8 cellular contexts compared by ENCODE assay signal in genomic region chr15:99371180-99372103, GRCh38.
DNase-seq lines count a peak whose midpoint lies in the region; ATAC-seq and TF ChIP-seq lines count a peak whose summit lies in the region.

No MANE protein-coding gene starts in this region.

- H3K4me3 ChIP-seq in GM12865 (ENCODE audit: low read depth, low read length) (no peak overlapping the region), fibroblast of lung (replicated peaks in 1 of 4; ENCODE audit: control extremely low read depth in 1 of 4, insufficient read depth in 1 of 4, low read depth in 3 of 4, low read length in 4 of 4) (no peak overlapping the region), esophagus squamous epithelium (no peak overlapping the region)

- peak; percentile 68 for ATAC-seq in GM21360 (IDR thresholded peaks at IDR 0.05; ENCODE audit: unreplicated experiment)
- ATAC-seq in HG03460 (IDR thresholded peaks at IDR 0.05; ENCODE audit: unreplicated experiment) = peak; percentile 91

- no peaks in the 10 kb centered on the region for H4K20me1 ChIP-seq in fibroblast of lung (ENCODE audit: control insufficient read depth, extremely low read depth, insufficient read depth, low read length)

- intact Hi-C loops in esophagus squamous epithelium (cut with DNase I) = no loop called here

- no peak overlapping the region for H3K27ac ChIP-seq in fibroblast of lung (ENCODE audit: insufficient read depth, low read length)
- peak overlapping the region in 1 of 4 donors; percentile 32 for H3K27ac ChIP-seq in esophagus squamous epithelium

- no peaks in the 10 kb centered on the region for H3K9me3 ChIP-seq in fibroblast of lung (ENCODE audit: control insufficient read depth, insufficient read depth, low read depth, low read length)
- H3K9me3 ChIP-seq in esophagus squamous epithelium = peaks cover 0 to 10% (median 0%) of the 10 kb centered on the region in 3 donors

- DNase-seq in GM12865 (ENCODE audit: low read depth) (peak; percentile 76), fibroblast of lung (ENCODE audit: low read depth in 2 of 2) (peak; percentile 30 to 36), esophagus squamous epithelium (lab: John Stamatoyannopoulos, UW) (no peak), amniotic stem cell (lab: John Stamatoyannopoulos, UW) (no peak), pons (ENCODE audit: low spot score) (no peak)
- DNase-seq in effector CD8-positive, alpha-beta T cell (lab: John Stamatoyannopoulos, UW) = no peak

- H2AFZ ChIP-seq in fibroblast of lung (ENCODE audit: low read length) = no peak overlapping the region

- H3K4me1 ChIP-seq in fibroblast of lung (ENCODE audit: control insufficient read depth, extremely low read depth, insufficient read depth, low read length) (no peaks in the 10 kb centered on the region), esophagus squamous epithelium (peaks cover 0 to 8% (median 0%) of the 10 kb centered on the region in 3 donors)

- H3K36me3 ChIP-seq in fibroblast of lung (ENCODE audit: control insufficient read depth, insufficient read depth, low read length) = no peaks in the 10 kb centered on the region
- peaks cover 0 to 30% (median 0%) of the 10 kb centered on the region in 3 donors for H3K36me3 ChIP-seq in esophagus squamous epithelium

- H3K9ac ChIP-seq in fibroblast of lung (ENCODE audit: insufficient read depth, low read length) = no peak overlapping the region

- H3K4me2 ChIP-seq in fibroblast of lung (ENCODE audit: extremely low read depth, insufficient read depth, low read length) = no peak overlapping the region

- TF ChIP-seq CTCF in GM12865 (IDR thresholded peaks at IDR 0.05; ENCODE audit: insufficient read depth, low read depth, low read length, missing control alignments) = peak; percentile 16
- TF ChIP-seq CTCF in fibroblast of lung (conservative IDR thresholded peaks at IDR 0.05 in 1 of 2, IDR thresholded peaks at IDR 0.05 in 1 of 2; ENCODE audit: low read depth in 1 of 2, low read length in 2 of 2) = no peak
- peak in 1 of 6 experiments; percentile 42 for TF ChIP-seq CTCF in esophagus squamous epithelium (IDR thresholded peaks at IDR 0.05)

- H3K27me3 ChIP-seq in fibroblast of lung (ENCODE audit: control insufficient read depth, insufficient read depth, low read length) (no peaks in the 10 kb centered on the region), esophagus squamous epithelium (no peaks in the 10 kb centered on the region)

- WGBS in esophagus squamous epithelium, 2 donors = 57 to 58% methylated on average over 4 of the region's 4 CpGs

- H3K79me2 ChIP-seq in fibroblast of lung (ENCODE audit: control insufficient read depth, insufficient read depth, low read length) = no peaks in the 10 kb centered on the region

- TF ChIP-seq POLR2A in esophagus squamous epithelium (IDR thresholded peaks at IDR 0.05) = no peak

Comparison
In these comparisons a context has a peak if more than half of its experiments do, and no peak if none do; other contexts are left out.
1. DNase-seq: peak in GM12865 (single experiment) and fibroblast of lung (2 of 2); none in effector CD8-positive, alpha-beta T cell (single experiment), esophagus squamous epithelium (single experiment), amniotic stem cell (single experiment) and pons (single experiment).